Comparison of ENCODE assay signal across 15 cellular contexts in the genomic region with DNA sequence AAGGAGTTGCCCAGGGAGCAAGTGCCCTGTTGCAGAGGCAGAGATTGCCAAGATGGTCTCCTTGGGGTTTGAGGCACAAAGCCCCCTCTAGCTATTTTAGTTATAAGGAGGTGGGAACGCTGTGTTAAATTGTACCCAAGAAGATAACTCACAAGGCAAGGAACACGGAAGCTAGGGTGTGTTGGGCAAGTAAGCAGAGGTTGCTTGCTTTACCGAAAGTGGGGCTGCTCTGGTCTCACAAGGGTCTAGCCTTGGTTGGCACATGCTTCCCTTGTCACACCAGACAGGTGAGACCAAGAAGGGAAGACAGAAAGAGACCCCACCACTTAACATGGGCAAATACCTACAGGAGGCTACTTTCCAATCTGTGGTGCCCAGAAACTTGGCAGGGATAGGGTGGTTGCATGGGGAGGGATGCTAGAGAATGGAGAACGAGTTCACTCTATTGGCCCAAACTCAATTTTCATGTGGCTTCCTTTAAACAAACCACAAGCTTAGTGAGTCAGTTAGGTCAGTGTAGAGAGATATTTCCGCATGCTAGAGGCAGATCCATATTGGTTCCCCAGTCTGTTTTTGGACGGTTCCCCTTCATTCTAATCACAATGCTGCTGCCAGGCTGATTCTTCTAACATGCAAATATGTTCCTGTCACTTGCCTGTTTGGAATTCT. TPM values are rescaled to one million over a fixed set of nuclear protein-coding genes. Genes with fewer than 3 reads are reported as not detected.
DNase-seq lines count a peak whose midpoint lies in the region; ATAC-seq, FAIRE-seq and TF ChIP-seq lines count a peak whose summit lies in the region.
"Had no signal": no experiment of that assay in that cellular context is flagged by ENCODE, and none has a peak within 500 bp of the region (broad histone marks: within the 10 kb centered on the region; RNA-seq: fewer than 3 reads in every experiment).

No MANE protein-coding gene starts in this region.

- H3K27ac Mint-ChIP-seq in naive thymus-derived CD4-positive, alpha-beta T cell: no peak overlapping the region
- no peak overlapping the region for H3K27ac Mint-ChIP-seq in activated naive CD4-positive, alpha-beta T cell treated with anti-CD3 and anti-CD28 coated beads, Interleukin-2, amount 10 ng/mL, durations not matched to agents 7 days and 5 days
- H3K27ac Mint-ChIP-seq: activated T-helper 17 cell treated with anti-CD3 and anti-CD28 coated beads, Interleukin-2, amount 50 U/mL, for 72 hours; stimulated activated naive CD8-positive, alpha-beta T cell treated with anti-CD3 and anti-CD28 coated beads, Interleukin-15, Interleukin-2, amounts not matched to agents 100 ng/mL and 50 ng/mL, for 24 hours had no signal

- H3K36me3 Mint-ChIP-seq in naive thymus-derived CD4-positive, alpha-beta T cell: no peaks in the 10 kb centered on the region
- no peaks in the 10 kb centered on the region for H3K36me3 Mint-ChIP-seq in activated naive CD4-positive, alpha-beta T cell treated with anti-CD3 and anti-CD28 coated beads, Interleukin-2, amount 10 ng/mL, durations not matched to agents 7 days and 5 days

- no peaks in the 10 kb centered on the region for H3K36me3 ChIP-seq in bronchial epithelial cell (ENCODE audit: control insufficient read depth, insufficient read depth, low read length)
- no peaks in the 10 kb centered on the region for H3K36me3 ChIP-seq in naive thymus-derived CD4-positive, alpha-beta T cell (ENCODE audit: control insufficient read depth in 2 of 3, insufficient read depth in 3 of 3, low read length in 3 of 3)

- no peak overlapping the region for H3K4me3 Mint-ChIP-seq in naive thymus-derived CD4-positive, alpha-beta T cell
- no peak overlapping the region for H3K4me3 Mint-ChIP-seq in activated naive CD4-positive, alpha-beta T cell treated with anti-CD3 and anti-CD28 coated beads, Interleukin-2, amount 10 ng/mL, durations not matched to agents 7 days and 5 days
- H3K4me3 Mint-ChIP-seq: activated T-helper 17 cell treated with anti-CD3 and anti-CD28 coated beads, Interleukin-2, amount 50 U/mL, for 72 hours; nephron progenitor cell; stimulated activated naive CD8-positive, alpha-beta T cell treated with anti-CD3 and anti-CD28 coated beads, Interleukin-15, Interleukin-2, amounts not matched to agents 100 ng/mL and 50 ng/mL, for 24 hours had no signal

- H3K4me3 ChIP-seq in bronchial epithelial cell (ENCODE audit: low read depth, low read length): no peak overlapping the region
- no peak overlapping the region for H3K4me3 ChIP-seq in naive thymus-derived CD4-positive, alpha-beta T cell (ENCODE audit: low read length)
- H3K4me3 ChIP-seq: PC-9 had no signal

- peak; percentile 86 for ATAC-seq in naive thymus-derived CD4-positive, alpha-beta T cell
- ATAC-seq in HG02763 (IDR thresholded peaks at IDR 0.05; ENCODE audit: unreplicated experiment) (no peak), HG03439 (IDR thresholded peaks at IDR 0.05; ENCODE audit: unreplicated experiment) (no peak)
- ATAC-seq: activated T-helper 17 cell treated with anti-CD3 and anti-CD28 coated beads, Interleukin-2, amount 50 U/mL, for 72 hours had no signal

- no peak overlapping the region for H3K27ac ChIP-seq in naive thymus-derived CD4-positive, alpha-beta T cell (ENCODE audit: low read depth, low read length)
- H3K27ac ChIP-seq: PC-9 had no signal

- no peak for TF ChIP-seq CTCF in bronchial epithelial cell (IDR thresholded peaks at IDR 0.05; ENCODE audit: insufficient read depth, low read length, severe bottlenecking)

- peaks cover 0 to 7% (median 3%) of the 10 kb centered on the region in 5 donors for H3K27me3 Mint-ChIP-seq in naive thymus-derived CD4-positive, alpha-beta T cell
- H3K27me3 Mint-ChIP-seq in activated naive CD4-positive, alpha-beta T cell treated with anti-CD3 and anti-CD28 coated beads, Interleukin-2, amount 10 ng/mL, durations not matched to agents 7 days and 5 days: peaks cover 4% of the 10 kb centered on the region
- H3K27me3 Mint-ChIP-seq: activated T-helper 17 cell treated with anti-CD3 and anti-CD28 coated beads, Interleukin-2, amount 50 U/mL, for 72 hours; stimulated activated naive CD8-positive, alpha-beta T cell treated with anti-CD3 and anti-CD28 coated beads, Interleukin-15, Interleukin-2, amounts not matched to agents 100 ng/mL and 50 ng/mL, for 24 hours had no signal

- no peak for FAIRE-seq in bronchial epithelial cell (lab: Jason Lieb, UNC)

- H3K27me3 ChIP-seq in bronchial epithelial cell (ENCODE audit: control insufficient read depth, insufficient read depth, low read length): no peaks in the 10 kb centered on the region
- H3K27me3 ChIP-seq in naive thymus-derived CD4-positive, alpha-beta T cell (ENCODE audit: control insufficient read depth in 2 of 2, insufficient read depth in 2 of 2, low read length in 2 of 2): no peaks in the 10 kb centered on the region

- no peaks in the 10 kb centered on the region for H3K4me1 ChIP-seq in naive thymus-derived CD4-positive, alpha-beta T cell (ENCODE audit: control insufficient read depth in 2 of 2, insufficient read depth in 2 of 2, low read length in 2 of 2)

- POLR2A ChIA-PET in naive thymus-derived CD4-positive, alpha-beta T cell (lab: Charles Lee): no interaction called here

- no peaks in the 10 kb centered on the region for H3K9me3 Mint-ChIP-seq in naive thymus-derived CD4-positive, alpha-beta T cell
- no peaks in the 10 kb centered on the region for H3K9me3 Mint-ChIP-seq in activated naive CD4-positive, alpha-beta T cell treated with anti-CD3 and anti-CD28 coated beads, Interleukin-2, amount 10 ng/mL, durations not matched to agents 7 days and 5 days
- H3K9me3 Mint-ChIP-seq: activated T-helper 17 cell treated with anti-CD3 and anti-CD28 coated beads, Interleukin-2, amount 50 U/mL, for 72 hours; nephron progenitor cell; stimulated activated naive CD8-positive, alpha-beta T cell treated with anti-CD3 and anti-CD28 coated beads, Interleukin-15, Interleukin-2, amounts not matched to agents 100 ng/mL and 50 ng/mL, for 24 hours had no signal

- peak; percentile 71 for DNase-seq in GM03348 (ENCODE audit: low spot score)
- DNase-seq in M059J (ENCODE audit: low read depth): peak; percentile 92
- peak; percentile 5 for DNase-seq in bronchial epithelial cell (ENCODE audit: low read depth)
- no peak for DNase-seq in naive thymus-derived CD4-positive, alpha-beta T cell
- DNase-seq in amniotic stem cell (lab: John Stamatoyannopoulos, UW): no peak
- no peak for DNase-seq in activated naive CD4-positive, alpha-beta T cell treated with anti-CD3 and anti-CD28 coated beads, Interleukin-2, amount 10 ng/mL, durations not matched to agents 7 days and 5 days
- DNase-seq: activated CD4-positive, CD25-positive, alpha-beta regulatory T cell; DMS53; NCI-H1105 treated with DMSO at 0.1 percent for 48 hours; nephron progenitor cell; PC-9 had no signal

- CTCF ChIA-PET in naive thymus-derived CD4-positive, alpha-beta T cell (lab: Charles Lee): no interaction called here
- CTCF ChIA-PET in activated naive CD4-positive, alpha-beta T cell treated with anti-CD3 and anti-CD28 coated beads, Interleukin-2, amount 10 ng/mL, durations not matched to agents 7 days and 5 days (lab: Charles Lee): interaction anchor here (0.5 to 0.7 kb wide), 2 partner anchors 14 to 48 kb away, joined by 3 read pairs; no protein-coding TSS in a partner anchor

- H3K4me1 Mint-ChIP-seq in naive thymus-derived CD4-positive, alpha-beta T cell: peaks cover 0 to 3% (median 0%) of the 10 kb centered on the region in 7 donors
- H3K4me1 Mint-ChIP-seq in activated naive CD4-positive, alpha-beta T cell treated with anti-CD3 and anti-CD28 coated beads, Interleukin-2, amount 10 ng/mL, durations not matched to agents 7 days and 5 days: no peaks in the 10 kb centered on the region
- H3K4me1 Mint-ChIP-seq: activated T-helper 17 cell treated with anti-CD3 and anti-CD28 coated beads, Interleukin-2, amount 50 U/mL, for 72 hours had no signal

- intact Hi-C loops in naive thymus-derived CD4-positive, alpha-beta T cell (cut with micrococcal nuclease): no loop called here

- H3K9me3 ChIP-seq in naive thymus-derived CD4-positive, alpha-beta T cell (ENCODE audit: control insufficient read depth in 2 of 3, low read length in 3 of 3): no peaks in the 10 kb centered on the region

RNA-seq across cellular contexts. Expression of a gene that starts 42.4 kb away (rescaled TPM):
- 3.9 and 5.4 TPM in 2 replicates for total RNA-seq in M059J (2014; rRNA removed; shearing (Covaris generic))
- 2.4 and 4.4 TPM in 2 replicates for total RNA-seq in bronchial epithelial cell
- 10 to 100 TPM in 1 of 5 experiments, 1 to 10 TPM in 4; 4.0 to 11.2 (median 4.5) TPM for total RNA-seq in naive thymus-derived CD4-positive, alpha-beta T cell
- polyA plus RNA-seq in naive thymus-derived CD4-positive, alpha-beta T cell: 1 to 10 TPM in 1 of 2 donors, under 1 TPM in 1; 0.94 to 2.0 TPM

Comparison
In these comparisons a context has a peak if more than half of its experiments do, and no peak if none do; other contexts are left out.
1. DNase-seq: peak in GM03348 (single experiment), M059J (single experiment) and bronchial epithelial cell (single experiment); none in naive thymus-derived CD4-positive, alpha-beta T cell (0 of 9), amniotic stem cell (single experiment) and activated naive CD4-positive, alpha-beta T cell treated with anti-CD3 and anti-CD28 coated beads, Interleukin-2, amount 10 ng/mL, durations not matched to agents 7 days and 5 days (single experiment).